ENCODE assay signal across 22 cellular contexts in the genomic region with DNA sequence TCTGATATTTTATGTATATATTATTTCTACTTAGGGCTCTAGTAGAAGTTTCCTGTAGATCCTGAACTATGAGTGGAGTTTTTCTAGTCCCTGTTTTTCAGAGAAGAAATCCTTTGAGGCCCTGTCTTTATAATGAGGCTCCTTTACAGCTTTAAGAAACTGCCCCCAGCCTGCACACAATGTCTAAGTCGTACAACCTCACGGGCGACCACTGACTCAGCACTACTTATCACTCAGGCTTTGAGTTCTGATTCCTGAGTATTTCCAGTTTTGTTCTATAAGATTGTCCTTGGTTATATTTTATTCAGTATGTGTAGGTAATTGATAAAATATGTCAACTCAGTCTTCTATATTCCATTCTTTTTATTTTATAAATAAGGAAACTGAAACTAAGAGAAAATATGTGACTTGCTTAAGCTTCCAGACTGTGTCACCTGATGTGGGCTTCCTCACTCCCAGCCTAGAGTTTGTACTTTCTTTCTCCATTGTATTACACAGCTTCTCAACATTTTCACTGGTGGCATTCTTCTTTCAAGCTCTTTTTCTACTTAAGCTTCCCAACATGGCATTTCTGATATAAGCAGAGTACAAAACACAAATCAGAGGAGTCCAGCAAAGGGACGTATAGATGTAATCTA.
DNase-seq lines count a peak whose midpoint lies in the region; ATAC-seq and TF ChIP-seq lines count a peak whose summit lies in the region.
"Had no signal": no experiment of that assay in that cellular context is flagged by ENCODE, and none has a peak within 500 bp of the region (broad histone marks: within the 10 kb centered on the region; RNA-seq: fewer than 3 reads in every experiment).

No MANE protein-coding gene starts in this region.

- H3K27me3 Mint-ChIP-seq in nephron progenitor cell (ENCODE audit: low read depth, poor library complexity), result peaks cover 5% of the 10 kb centered on the region
- H3K27me3 Mint-ChIP-seq: activated CD8-positive, alpha-beta T cell treated with anti-CD3 and anti-CD28 coated beads for 36 hours; CD8-positive, alpha-beta memory T cell had no signal

- H3K4me3 ChIP-seq in choroid plexus epithelial cell (ENCODE audit: low read depth, low read length), result peak overlapping the region; percentile 32
- H3K4me3 ChIP-seq: skin epidermis, upper lobe of left lung had no signal

- DNase-seq in H4 (ENCODE audit: low spot score) (peak; percentile 2), SK-MEL-5 (ENCODE audit: low read depth, low spot score) (peak; percentile 60), choroid plexus epithelial cell (ENCODE audit: low read depth) (peak; percentile 72), nephron progenitor cell (no peak), foreskin melanocyte (no peak), EL (no peak)
- no peak for DNase-seq in activated effector memory CD4-positive, alpha-beta T cell treated with anti-CD3 and anti-CD28 coated beads, Interleukin-2, amount 50 U/mL, for 16 hours
- DNase-seq: activated CD4-positive, alpha-beta T cell treated with anti-CD3 and anti-CD28 coated beads for 1 hour; activated CD8-positive, alpha-beta T cell treated with anti-CD3 and anti-CD28 coated beads for 36 hours; CD8-positive, alpha-beta memory T cell; GF-D8; left colon; mesendoderm; NCI-H2081 treated with DMSO at 0.1 percent for 48 hours; NCI-H446 treated with DMSO at 0.1 percent for 48 hours; occipital lobe; SHP77 treated with DMSO at 0.1 percent for 48 hours; stimulated activated CD4-positive, alpha-beta T cell treated with anti-CD3 and anti-CD28 coated beads, Interleukin-1b, Interleukin-23, amount 100 ng/mL, for 48 hours; T-helper 1 cell; upper lobe of left lung had no signal

- H3K36me3 Mint-ChIP-seq in nephron progenitor cell (ENCODE audit: low read depth), result no peaks in the 10 kb centered on the region
- H3K36me3 Mint-ChIP-seq: CD8-positive, alpha-beta memory T cell had no signal

- peaks cover 3% of the 10 kb centered on the region for H3K9me3 Mint-ChIP-seq in nephron progenitor cell
- H3K9me3 Mint-ChIP-seq: activated CD8-positive, alpha-beta T cell treated with anti-CD3 and anti-CD28 coated beads for 36 hours had no signal

- peak overlapping the region; percentile 1 for H3K27ac Mint-ChIP-seq in nephron progenitor cell
- H3K27ac Mint-ChIP-seq: activated CD8-positive, alpha-beta T cell treated with anti-CD3 and anti-CD28 coated beads for 36 hours; CD8-positive, alpha-beta memory T cell had no signal

- no peaks in the 10 kb centered on the region for H3K4me1 Mint-ChIP-seq in nephron progenitor cell
- H3K4me1 Mint-ChIP-seq: CD8-positive, alpha-beta memory T cell had no signal

- H3K4me3 Mint-ChIP-seq in nephron progenitor cell, result no peak overlapping the region
- H3K4me3 Mint-ChIP-seq: activated CD8-positive, alpha-beta T cell treated with anti-CD3 and anti-CD28 coated beads for 36 hours; CD8-positive, alpha-beta memory T cell had no signal

- in situ Hi-C loops in SK-MEL-5 (cut with HindIII; ENCODE audit: low pct_unique_long_range_greater_than_20kb, low sequenced_read_pairs), result no loop called here

- no peak for ATAC-seq in HG02885 (IDR thresholded peaks at IDR 0.05; ENCODE audit: poor library complexity, unreplicated experiment)
- ATAC-seq: activated CD8-positive, alpha-beta T cell treated with anti-CD3 and anti-CD28 coated beads for 36 hours; left colon had no signal

- TF ChIP-seq CTCF in choroid plexus epithelial cell (conservative IDR thresholded peaks at IDR 0.05; ENCODE audit: low read depth, low read length), result no peak
- TF ChIP-seq CTCF in nephron progenitor cell (IDR thresholded peaks at IDR 0.05), result no peak

Comparison
In these comparisons a context has a peak if more than half of its experiments do, and no peak if none do; other contexts are left out.
1. DNase-seq: peak in H4 (single experiment), SK-MEL-5 (single experiment) and choroid plexus epithelial cell (single experiment); none in nephron progenitor cell (single experiment), activated effector memory CD4-positive, alpha-beta T cell treated with anti-CD3 and anti-CD28 coated beads, Interleukin-2, amount 50 U/mL, for 16 hours (single experiment), foreskin melanocyte (single experiment) and EL (single experiment).